In genomic region chr19:6374711-6375410, GRCh38 we compare ENCODE assay signal across 26 cellular contexts. TPM values are rescaled to one million over a fixed set of nuclear protein-coding genes. Genes with fewer than 3 reads are reported as not detected.
DNase-seq lines count a peak whose midpoint lies in the region; ATAC-seq, FAIRE-seq and TF ChIP-seq lines count a peak whose summit lies in the region.
"Had no signal": no experiment of that assay in that cellular context is flagged by ENCODE, and none has a peak within 500 bp of the region (broad histone marks: within the 10 kb centered on the region; RNA-seq: fewer than 3 reads in every experiment).

No MANE protein-coding gene starts in this region.

- H3K14ac ChIP-seq in trophoblast cell (ENCODE audit: low read length): no peak overlapping the region

- H3K79me2 ChIP-seq in HepG2 (ENCODE audit: insufficient read depth, low read length) (no peaks in the 10 kb centered on the region), trophoblast cell (ENCODE audit: control insufficient read depth, insufficient read depth, low read length, poor library complexity) (peaks cover 2% of the 10 kb centered on the region)

- BruUV-seq in HepG2 (replicated peaks; lab: Mats Ljungman, UMichigan): TSS peak; percentile 39

- intact Hi-C loops in HepG2 (cut with micrococcal nuclease; ENCODE audit: unreplicated experiment): no loop called here
- intact Hi-C loops in esophagus squamous epithelium (cut with DNase I): no loop called here

- no peak for FAIRE-seq in HepG2 (lab: Jason Lieb, UNC)
- FAIRE-seq: A204.1 had no signal

- POLR2A ChIA-PET in HepG2 (lab: Yijun Ruan, JAX): interaction anchor here (0.8 kb wide), 1 partner anchor 13 kb away, joined by 3 read pairs; no protein-coding TSS in a partner anchor

- TF ChIP-seq EP300 in HepG2 (IDR thresholded peaks at IDR 0.05; ENCODE audit: low read depth in 2 of 2, low read length in 2 of 2): no peak
- no peak for TF ChIP-seq EP300 in HepG2 (CRISPR knock-in tag; IDR thresholded peaks at IDR 0.05; ENCODE audit: borderline replicate concordance)
- no peak for TF ChIP-seq EP300 in tibial nerve (IDR thresholded peaks at IDR 0.05)

- H2AFZ ChIP-seq in HepG2 (ENCODE audit: low read length) (no peak overlapping the region), trophoblast cell (ENCODE audit: insufficient read depth, low read length, poor library complexity) (no peak overlapping the region)

- ATAC-seq in activated T-helper 17 cell treated with anti-CD3 and anti-CD28 coated beads, Interleukin-2, amount 50 U/mL, for 72 hours (replicated peaks): no peak
- no peak for ATAC-seq in HepG2
- ATAC-seq: activated CD8-positive, alpha-beta memory T cell treated with anti-CD3 and anti-CD28 coated beads, Interleukin-2, amount 10 ng/mL, durations not matched to agents 7 days and 5 days; CD8-positive, alpha-beta T cell; left lobe of liver; stimulated activated naive CD8-positive, alpha-beta T cell treated with anti-CD3 and anti-CD28 coated beads, Interleukin-15, amount 100 ng/mL, for 72 hours had no signal

- CTCF ChIA-PET in HepG2 (lab: Yijun Ruan, JAX; ENCODE audit: low intra/inter-chr PET ratio, low total read pairs): no interaction called here

- no peak overlapping the region for H3K27ac Mint-ChIP-seq in activated T-helper 17 cell treated with anti-CD3 and anti-CD28 coated beads, Interleukin-2, amount 50 U/mL, for 72 hours
- H3K27ac Mint-ChIP-seq: activated CD8-positive, alpha-beta memory T cell treated with anti-CD3 and anti-CD28 coated beads, Interleukin-2, amount 10 ng/mL, durations not matched to agents 7 days and 5 days; activated naive CD4-positive, alpha-beta T cell treated with anti-CD3 and anti-CD28 coated beads, Interleukin-2, amount 50 U/mL, for 24 hours; CD8-positive, alpha-beta T cell; endodermal cell; memory B cell; stimulated activated naive CD8-positive, alpha-beta T cell treated with anti-CD3 and anti-CD28 coated beads, Interleukin-15, amount 100 ng/mL, for 72 hours had no signal

- WGBS in HepG2 (ENCODE audit: low lambda C conversion rate): over 99% methylated on average over 25 of the region's 29 CpGs
- 79 to 83% methylated on average over 11 to 23 of the region's 29 CpGs for WGBS in tibial nerve, 2 donors
- 91% methylated on average over 9 of the region's 29 CpGs; no CpG with 5 or more reads in 1 of the 2 donors for WGBS in esophagus squamous epithelium, 2 donors
- WGBS in trophoblast cell (ENCODE audit: extremely low coverage, insufficient coverage, insufficient read length): no CpG with 5 or more reads among the region's 29 CpGs

- H3K27me3 Mint-ChIP-seq in activated T-helper 17 cell treated with anti-CD3 and anti-CD28 coated beads, Interleukin-2, amount 50 U/mL, for 72 hours: no peaks in the 10 kb centered on the region
- H3K27me3 Mint-ChIP-seq: activated CD4-positive, alpha-beta T cell treated with anti-CD3 and anti-CD28 coated beads, Interleukin-2, amount 10 ng/mL, durations not matched to agents 7 days and 5 days; activated CD8-positive, alpha-beta memory T cell treated with anti-CD3 and anti-CD28 coated beads, Interleukin-2, amount 10 ng/mL, durations not matched to agents 7 days and 5 days; activated naive CD4-positive, alpha-beta T cell treated with anti-CD3 and anti-CD28 coated beads, Interleukin-2, amount 50 U/mL, for 24 hours; memory B cell; stimulated activated naive CD8-positive, alpha-beta T cell treated with anti-CD3 and anti-CD28 coated beads, Interleukin-15, amount 100 ng/mL, for 72 hours had no signal

- H4K91ac ChIP-seq in trophoblast cell (ENCODE audit: low read depth, low read length): no peak overlapping the region

- in situ Hi-C loops in HepG2 (cut with HindIII; ENCODE audit: extremely low pct_ligation_motif_present, low pct_unique_long_range_greater_than_20kb): no loop called here

- no peak for TF ChIP-seq RAD21 in HepG2 (CRISPR knock-in tag; IDR thresholded peaks at IDR 0.05)

- no peak overlapping the region for H2AK5ac ChIP-seq in trophoblast cell (ENCODE audit: low read length)

- H3K4ac ChIP-seq in trophoblast cell (ENCODE audit: low read depth, low read length): no peak overlapping the region

- peaks cover 21% of the 10 kb centered on the region for H3K36me3 Mint-ChIP-seq in activated T-helper 17 cell treated with anti-CD3 and anti-CD28 coated beads, Interleukin-2, amount 50 U/mL, for 72 hours (ENCODE audit: low read depth)

- no peaks in the 10 kb centered on the region for H3K9me3 Mint-ChIP-seq in activated T-helper 17 cell treated with anti-CD3 and anti-CD28 coated beads, Interleukin-2, amount 50 U/mL, for 72 hours
- H3K9me3 Mint-ChIP-seq: activated CD4-positive, alpha-beta T cell treated with anti-CD3 and anti-CD28 coated beads, Interleukin-2, amount 10 ng/mL, durations not matched to agents 7 days and 5 days; activated naive CD4-positive, alpha-beta T cell treated with anti-CD3 and anti-CD28 coated beads, Interleukin-2, amount 50 U/mL, for 24 hours; CD8-positive, alpha-beta T cell; stimulated activated naive CD8-positive, alpha-beta T cell treated with anti-CD3 and anti-CD28 coated beads, Interleukin-15, amount 100 ng/mL, for 72 hours had no signal

- no peak overlapping the region for H3K4me2 ChIP-seq in HepG2 (ENCODE audit: low read depth, low read length)
- H3K4me2 ChIP-seq in trophoblast cell (ENCODE audit: low read length): no peak overlapping the region

- no peak overlapping the region for H3K23ac ChIP-seq in trophoblast cell (ENCODE audit: low read length)

- peaks cover 3% of the 10 kb centered on the region; the same call in 1 of the 2 replicates for H4K20me1 ChIP-seq in HepG2 (ENCODE audit: insufficient read depth, low read length)

- H4K8ac ChIP-seq in trophoblast cell (ENCODE audit: low read depth, low read length): no peak overlapping the region

- H3K4me3 Mint-ChIP-seq in activated T-helper 17 cell treated with anti-CD3 and anti-CD28 coated beads, Interleukin-2, amount 50 U/mL, for 72 hours: peak overlapping the region; percentile 16
- H3K4me3 Mint-ChIP-seq: activated CD8-positive, alpha-beta memory T cell treated with anti-CD3 and anti-CD28 coated beads, Interleukin-2, amount 10 ng/mL, durations not matched to agents 7 days and 5 days; activated naive CD4-positive, alpha-beta T cell treated with anti-CD3 and anti-CD28 coated beads, Interleukin-2, amount 50 U/mL, for 24 hours; CD8-positive, alpha-beta T cell; memory B cell had no signal

- TF ChIP-seq POLR2A in HepG2 (IDR thresholded peaks at IDR 0.05; ENCODE audit: insufficient read depth in 1 of 2, low read depth in 2 of 2, low read length in 2 of 2) (no peak), tibial nerve (IDR thresholded peaks at IDR 0.05) (no peak), esophagus squamous epithelium (IDR thresholded peaks at IDR 0.05) (no peak)

- H3K9me3 ChIP-seq in HepG2 (ENCODE audit: low read length) (no peaks in the 10 kb centered on the region), tibial nerve (peaks cover 0 to 3% (median 0%) of the 10 kb centered on the region in 4 donors), esophagus squamous epithelium (no peaks in the 10 kb centered on the region), trophoblast cell (ENCODE audit: insufficient read depth, low read depth, low read length) (peaks cover 1% of the 10 kb centered on the region)

- H3K27ac ChIP-seq in HepG2 (ENCODE audit: extremely low read length, insufficient read depth, low read length): no peak overlapping the region
- peak overlapping the region in 3 of 4 donors; percentile 84 to 99 (median 98) for H3K27ac ChIP-seq in tibial nerve
- no peak overlapping the region for H3K27ac ChIP-seq in esophagus squamous epithelium
- H3K27ac ChIP-seq in trophoblast cell (ENCODE audit: low read depth, low read length): no peak overlapping the region
- H3K27ac ChIP-seq: HL-60 had no signal

- no peak overlapping the region for H3K18ac ChIP-seq in trophoblast cell (ENCODE audit: low read length)

- H3K4me1 Mint-ChIP-seq in activated T-helper 17 cell treated with anti-CD3 and anti-CD28 coated beads, Interleukin-2, amount 50 U/mL, for 72 hours: peaks cover 6% of the 10 kb centered on the region

- H3K9ac ChIP-seq in HepG2 (ENCODE audit: insufficient read depth, low read depth, low read length): no peak overlapping the region
- no peak overlapping the region for H3K9ac ChIP-seq in trophoblast cell (ENCODE audit: low read length)

- H2BK12ac ChIP-seq in trophoblast cell (ENCODE audit: low read length): no peak overlapping the region

- H3K79me1 ChIP-seq in trophoblast cell (ENCODE audit: low read length): peaks cover 10% of the 10 kb centered on the region

- H3K4me1 ChIP-seq in HepG2 (ENCODE audit: insufficient read depth, low read length): peaks cover 14% of the 10 kb centered on the region
- H3K4me1 ChIP-seq in tibial nerve: peaks cover 0 to 53% (median 15%) of the 10 kb centered on the region in 4 donors
- peaks cover 8 to 45% (median 13%) of the 10 kb centered on the region in 3 donors for H3K4me1 ChIP-seq in esophagus squamous epithelium
- peaks cover 9 to 22% of the 10 kb centered on the region in 2 experiments for H3K4me1 ChIP-seq in trophoblast cell (ENCODE audit: control insufficient read depth in 1 of 2, insufficient read depth in 2 of 2, low read length in 2 of 2)

- no peak overlapping the region for H4K12ac ChIP-seq in trophoblast cell (ENCODE audit: low read depth, low read length)

- H3K4me3 ChIP-seq in HepG2 (replicated peaks in 1 of 3; ENCODE audit: insufficient read depth in 1 of 3, low read depth in 2 of 3, low read length in 3 of 3): no peak overlapping the region
- no peak overlapping the region for H3K4me3 ChIP-seq in tibial nerve
- no peak overlapping the region for H3K4me3 ChIP-seq in esophagus squamous epithelium
- H3K4me3 ChIP-seq in trophoblast cell (ENCODE audit: low read depth, low read length): no peak overlapping the region
- H3K4me3 ChIP-seq: cardiac muscle cell had no signal

- H3K27me3 ChIP-seq in HepG2 (ENCODE audit: control insufficient read depth in 1 of 2, insufficient read depth in 2 of 2, low read length in 2 of 2) (no peaks in the 10 kb centered on the region), tibial nerve (no peaks in the 10 kb centered on the region), esophagus squamous epithelium (no peaks in the 10 kb centered on the region), trophoblast cell (ENCODE audit: insufficient read depth, low read length) (no peaks in the 10 kb centered on the region)
- H3K27me3 ChIP-seq: cardiac muscle cell had no signal

- no peak overlapping the region for H2BK120ac ChIP-seq in trophoblast cell (ENCODE audit: insufficient read depth, low read length, poor library complexity)

- H2BK5ac ChIP-seq in trophoblast cell (ENCODE audit: low read depth, low read length, poor library complexity): no peak overlapping the region

- TF ChIP-seq CTCF in HepG2 (CRISPR knock-in tag; IDR thresholded peaks at IDR 0.05) (no peak), tibial nerve (IDR thresholded peaks at IDR 0.05) (no peak), esophagus squamous epithelium (IDR thresholded peaks at IDR 0.05) (no peak)

- peaks cover 5 to 10% of the 10 kb centered on the region in 2 experiments; a peak in 3 of 5 replicates for H3K36me3 ChIP-seq in HepG2 (replicated peaks in 1 of 2; ENCODE audit: control insufficient read depth in 1 of 2, insufficient read depth in 2 of 2, low read length in 2 of 2)
- peaks cover 0 to 40% (median 0%) of the 10 kb centered on the region in 3 donors for H3K36me3 ChIP-seq in tibial nerve
- H3K36me3 ChIP-seq in esophagus squamous epithelium: peaks cover 2 to 37% (median 5%) of the 10 kb centered on the region in 3 donors
- H3K36me3 ChIP-seq in trophoblast cell (ENCODE audit: control insufficient read depth in 1 of 2, insufficient read depth in 2 of 2, low read length in 2 of 2): peaks cover 26 to 32% of the 10 kb centered on the region in 2 experiments

- peak; percentile 57 for DNase-seq in activated effector memory CD4-positive, alpha-beta T cell treated with anti-CD3 and anti-CD28 coated beads, Interleukin-2, amount 50 U/mL, for 16 hours
- DNase-seq in activated effector memory CD4-positive, alpha-beta T cell treated with Interleukin-2 at 50 U/mL for 16 hours: no peak
- DNase-seq in HepG2 (ENCODE audit: low spot score) (no peak), tibial nerve (ENCODE audit: low spot score in 2 of 2) (no peak), esophagus squamous epithelium (lab: John Stamatoyannopoulos, UW) (no peak), DMS79 (lab: John Stamatoyannopoulos, UW) (no peak), trophoblast cell (no peak)
- DNase-seq: activated CD4-positive, alpha-beta T cell treated with anti-CD3 and anti-CD28 coated beads, Interleukin-2, amount 10 ng/mL, durations not matched to agents 7 days and 5 days; activated CD8-positive, alpha-beta memory T cell treated with anti-CD3 and anti-CD28 coated beads, Interleukin-2, amount 10 ng/mL, durations not matched to agents 7 days and 5 days; CD8-positive, alpha-beta T cell; endodermal cell; H9; NCI-H446 treated with DMSO at 0.1 percent for 48 hours; NCI-H82; RPMI8226; stimulated activated naive CD8-positive, alpha-beta T cell treated with anti-CD3 and anti-CD28 coated beads, Interleukin-15, amount 100 ng/mL, for 72 hours had no signal

RNA-seq across cellular contexts. Expression of gene PSPN, which starts 0.9 kb away (rescaled TPM):
- 1 to 10 TPM; 1.9 to 2.8 TPM for total RNA-seq in activated T-helper 17 cell treated with anti-CD3 and anti-CD28 coated beads, Interleukin-2, amount 50 U/mL, for 72 hours
- total RNA-seq in HepG2 (2016; rRNA removed; fragmentation: Illumina TruSeq; extraction: Trizol) (0.95 and 1.1 TPM in 2 replicates), tibial nerve (1 to 10 TPM in 3 of 4 donors, under 1 TPM in 1; under 0.01 to 4.3 (median 2.5) TPM), esophagus squamous epithelium (1 to 10 TPM in 2 of 4 donors, under 1 TPM in 2; 0.76 to 1.3 (median 1.0) TPM)
- total RNA-seq in HepG2 (2016; cell fraction: cytosol; rRNA removed; fragmentation: Illumina TruSeq; extraction: Trizol; ENCODE audit: low read depth): 0.18 and 0.20 TPM in 2 replicates
- total RNA-seq in HepG2 (2016; cell fraction: insoluble cytoplasmic fraction; rRNA removed; fragmentation: Illumina TruSeq; extraction: Trizol): 1.1 TPM in 2 replicates
- total RNA-seq in HepG2 (2016; cell fraction: membrane; rRNA removed; fragmentation: Illumina TruSeq; extraction: Trizol): 0.48 and 0.65 TPM in 2 replicates
- total RNA-seq in HepG2 (2016; cell fraction: nucleus; rRNA removed; fragmentation: Illumina TruSeq; extraction: Trizol): 0.72 and 0.84 TPM in 2 replicates
- 0.69 and 0.98 TPM in 2 replicates for polyA plus RNA-seq in HepG2 (2011; rRNA removed)
- polyA plus RNA-seq in HepG2 (2011; cell fraction: cytosol; rRNA removed): 0.68 and 0.69 TPM in 2 replicates
- 2.0 and 2.1 TPM in 2 replicates for polyA plus RNA-seq in HepG2 (2011; cell fraction: nucleus; rRNA removed)
- polyA plus RNA-seq in HepG2 (2012): 0.44 and 0.88 TPM in 2 replicates
- 0.12 TPM in 2 replicates for polyA plus RNA-seq in HepG2 (2016; cell fraction: cytosol; fragmentation: Illumina TruSeq; extraction: Trizol; ENCODE audit: low read depth)
- polyA plus RNA-seq in HepG2 (2016; cell fraction: insoluble cytoplasmic fraction; fragmentation: Illumina TruSeq; extraction: Trizol; ENCODE audit: low read depth): 1.1 and 1.8 TPM in 2 replicates
- 0.45 TPM in 2 replicates for polyA plus RNA-seq in HepG2 (2016; cell fraction: membrane; fragmentation: Illumina TruSeq; extraction: Trizol; ENCODE audit: low read depth)
- polyA plus RNA-seq in HepG2 (2016; cell fraction: nucleus; fragmentation: Illumina TruSeq; extraction: Trizol; ENCODE audit: insufficient read depth, low read depth): 2.0 TPM in 2 replicates
- 2.0 and 2.9 TPM in 2 replicates for polyA minus RNA-seq in HepG2 (2011; rRNA and poly(A)+ RNA removed; ENCODE audit: low replicate concordance)
- polyA minus RNA-seq in HepG2 (2011; cell fraction: cytosol; rRNA and poly(A)+ RNA removed): 1.3 and 1.8 TPM in 2 replicates
- polyA minus RNA-seq in HepG2 (2011; cell fraction: nucleus; rRNA and poly(A)+ RNA removed): 1.2 and 1.3 TPM in 2 replicates
- polyA plus RNA-seq in trophoblast cell (2013): 0.82 and 0.99 TPM in 2 replicates

RNA-seq across cellular contexts. Expression of gene ALKBH7, which starts 2.3 kb away (rescaled TPM):
- total RNA-seq in activated T-helper 17 cell treated with anti-CD3 and anti-CD28 coated beads, Interleukin-2, amount 50 U/mL, for 72 hours: 10 to 100 TPM; 41.1 to 69.7 TPM
- total RNA-seq in HepG2 (2016; rRNA removed; fragmentation: Illumina TruSeq; extraction: Trizol) (45.9 and 48.3 TPM in 2 replicates), tibial nerve (10 to 100 TPM; 54.0 to 77.6 (median 70.4) TPM), esophagus squamous epithelium (10 to 100 TPM; 34.0 to 85.3 (median 50.4) TPM)
- 30.9 and 31.3 TPM in 2 replicates for total RNA-seq in HepG2 (2016; cell fraction: cytosol; rRNA removed; fragmentation: Illumina TruSeq; extraction: Trizol; ENCODE audit: low read depth)
- 51.6 and 55.7 TPM in 2 replicates for total RNA-seq in HepG2 (2016; cell fraction: insoluble cytoplasmic fraction; rRNA removed; fragmentation: Illumina TruSeq; extraction: Trizol)
- total RNA-seq in HepG2 (2016; cell fraction: membrane; rRNA removed; fragmentation: Illumina TruSeq; extraction: Trizol): 41.9 and 45.4 TPM in 2 replicates
- total RNA-seq in HepG2 (2016; cell fraction: nucleus; rRNA removed; fragmentation: Illumina TruSeq; extraction: Trizol): 18.3 and 18.4 TPM in 2 replicates
- polyA plus RNA-seq in HepG2 (2011; rRNA removed): 29.6 and 36.8 TPM in 2 replicates
- polyA plus RNA-seq in HepG2 (2011; cell fraction: cytosol; rRNA removed): 29.3 and 56.9 TPM in 2 replicates
- polyA plus RNA-seq in HepG2 (2011; cell fraction: nucleus; rRNA removed): 20.4 and 21.6 TPM in 2 replicates
- 21.7 and 27.2 TPM in 2 replicates for polyA plus RNA-seq in HepG2 (2012)
- 24.1 and 27.0 TPM in 2 replicates for polyA plus RNA-seq in HepG2 (2016; cell fraction: cytosol; fragmentation: Illumina TruSeq; extraction: Trizol; ENCODE audit: low read depth)
- polyA plus RNA-seq in HepG2 (2016; cell fraction: insoluble cytoplasmic fraction; fragmentation: Illumina TruSeq; extraction: Trizol; ENCODE audit: low read depth): 36.2 and 37.8 TPM in 2 replicates
- polyA plus RNA-seq in HepG2 (2016; cell fraction: membrane; fragmentation: Illumina TruSeq; extraction: Trizol; ENCODE audit: low read depth): 30.0 and 31.3 TPM in 2 replicates
- polyA plus RNA-seq in HepG2 (2016; cell fraction: nucleus; fragmentation: Illumina TruSeq; extraction: Trizol; ENCODE audit: insufficient read depth, low read depth): 23.5 and 29.2 TPM in 2 replicates
- 6.0 and 18.9 TPM in 2 replicates for polyA minus RNA-seq in HepG2 (2011; rRNA and poly(A)+ RNA removed; ENCODE audit: low replicate concordance)
- 11.2 and 13.7 TPM in 2 replicates for polyA minus RNA-seq in HepG2 (2011; cell fraction: cytosol; rRNA and poly(A)+ RNA removed)
- polyA minus RNA-seq in HepG2 (2011; cell fraction: nucleus; rRNA and poly(A)+ RNA removed): 3.2 and 4.4 TPM in 2 replicates
- 42.3 and 44.2 TPM in 2 replicates for polyA plus RNA-seq in trophoblast cell (2013)

RNA-seq across cellular contexts. Expression of gene CLPP, which starts 13.5 kb away (rescaled TPM):
- total RNA-seq in activated T-helper 17 cell treated with anti-CD3 and anti-CD28 coated beads, Interleukin-2, amount 50 U/mL, for 72 hours: 100 to 1,000 TPM; 153 to 217 TPM
- total RNA-seq in HepG2 (2016; rRNA removed; fragmentation: Illumina TruSeq; extraction: Trizol) (45.3 and 46.6 TPM in 2 replicates), tibial nerve (10 to 100 TPM; 46.1 to 87.2 (median 67.8) TPM), esophagus squamous epithelium (10 to 100 TPM; 70.7 to 75.9 (median 72.3) TPM)
- total RNA-seq in HepG2 (2016; cell fraction: cytosol; rRNA removed; fragmentation: Illumina TruSeq; extraction: Trizol; ENCODE audit: low read depth): 152 and 166 TPM in 2 replicates
- 32.9 and 56.9 TPM in 2 replicates for total RNA-seq in HepG2 (2016; cell fraction: insoluble cytoplasmic fraction; rRNA removed; fragmentation: Illumina TruSeq; extraction: Trizol)
- 107 and 109 TPM in 2 replicates for total RNA-seq in HepG2 (2016; cell fraction: membrane; rRNA removed; fragmentation: Illumina TruSeq; extraction: Trizol)
- 20.2 and 28.2 TPM in 2 replicates for total RNA-seq in HepG2 (2016; cell fraction: nucleus; rRNA removed; fragmentation: Illumina TruSeq; extraction: Trizol)
- 68.4 and 72.3 TPM in 2 replicates for polyA plus RNA-seq in HepG2 (2011; rRNA removed)
- polyA plus RNA-seq in HepG2 (2011; cell fraction: cytosol; rRNA removed): 91.9 and 175 TPM in 2 replicates
- 80.6 and 81.0 TPM in 2 replicates for polyA plus RNA-seq in HepG2 (2011; cell fraction: nucleus; rRNA removed)
- 42.1 and 53.9 TPM in 2 replicates for polyA plus RNA-seq in HepG2 (2012)
- polyA plus RNA-seq in HepG2 (2016; cell fraction: cytosol; fragmentation: Illumina TruSeq; extraction: Trizol; ENCODE audit: low read depth): 192 and 215 TPM in 2 replicates
- 50.0 and 71.7 TPM in 2 replicates for polyA plus RNA-seq in HepG2 (2016; cell fraction: insoluble cytoplasmic fraction; fragmentation: Illumina TruSeq; extraction: Trizol; ENCODE audit: low read depth)
- 128 TPM in 2 replicates for polyA plus RNA-seq in HepG2 (2016; cell fraction: membrane; fragmentation: Illumina TruSeq; extraction: Trizol; ENCODE audit: low read depth)
- 47.5 and 49.3 TPM in 2 replicates for polyA plus RNA-seq in HepG2 (2016; cell fraction: nucleus; fragmentation: Illumina TruSeq; extraction: Trizol; ENCODE audit: insufficient read depth, low read depth)
- 74.2 and 90.7 TPM in 2 replicates for polyA minus RNA-seq in HepG2 (2011; rRNA and poly(A)+ RNA removed; ENCODE audit: low replicate concordance)
- 19.5 and 26.8 TPM in 2 replicates for polyA minus RNA-seq in HepG2 (2011; cell fraction: cytosol; rRNA and poly(A)+ RNA removed)
- polyA minus RNA-seq in HepG2 (2011; cell fraction: nucleus; rRNA and poly(A)+ RNA removed): 6.1 and 7.1 TPM in 2 replicates
- polyA plus RNA-seq in trophoblast cell (2013): 183 and 186 TPM in 2 replicates

RNA-seq across cellular contexts. Expression of gene GTF2F1, which starts 18.1 kb away (rescaled TPM):
- total RNA-seq in activated T-helper 17 cell treated with anti-CD3 and anti-CD28 coated beads, Interleukin-2, amount 50 U/mL, for 72 hours: 10 to 100 TPM; 53.8 to 56.1 TPM
- 30.7 and 34.1 TPM in 2 replicates for total RNA-seq in HepG2 (2016; rRNA removed; fragmentation: Illumina TruSeq; extraction: Trizol)
- total RNA-seq in HepG2 (2016; cell fraction: cytosol; rRNA removed; fragmentation: Illumina TruSeq; extraction: Trizol; ENCODE audit: low read depth): 6.6 and 7.5 TPM in 2 replicates
- 29.0 and 34.4 TPM in 2 replicates for total RNA-seq in HepG2 (2016; cell fraction: insoluble cytoplasmic fraction; rRNA removed; fragmentation: Illumina TruSeq; extraction: Trizol)
- 16.5 and 20.0 TPM in 2 replicates for total RNA-seq in HepG2 (2016; cell fraction: membrane; rRNA removed; fragmentation: Illumina TruSeq; extraction: Trizol)
- 14.6 and 16.4 TPM in 2 replicates for total RNA-seq in HepG2 (2016; cell fraction: nucleus; rRNA removed; fragmentation: Illumina TruSeq; extraction: Trizol)
- polyA plus RNA-seq in HepG2 (2011; rRNA removed): 26.0 and 27.8 TPM in 2 replicates
- 32.7 and 42.5 TPM in 2 replicates for polyA plus RNA-seq in HepG2 (2011; cell fraction: cytosol; rRNA removed)
- polyA plus RNA-seq in HepG2 (2011; cell fraction: nucleus; rRNA removed): 26.0 and 28.8 TPM in 2 replicates
- 27.7 and 33.9 TPM in 2 replicates for polyA plus RNA-seq in HepG2 (2012)
- polyA plus RNA-seq in HepG2 (2016; cell fraction: cytosol; fragmentation: Illumina TruSeq; extraction: Trizol; ENCODE audit: low read depth): 10.1 and 10.5 TPM in 2 replicates
- 48.2 and 57.9 TPM in 2 replicates for polyA plus RNA-seq in HepG2 (2016; cell fraction: insoluble cytoplasmic fraction; fragmentation: Illumina TruSeq; extraction: Trizol; ENCODE audit: low read depth)
- polyA plus RNA-seq in HepG2 (2016; cell fraction: membrane; fragmentation: Illumina TruSeq; extraction: Trizol; ENCODE audit: low read depth): 16.8 and 18.4 TPM in 2 replicates
- 54.2 and 60.4 TPM in 2 replicates for polyA plus RNA-seq in HepG2 (2016; cell fraction: nucleus; fragmentation: Illumina TruSeq; extraction: Trizol; ENCODE audit: insufficient read depth, low read depth)
- polyA minus RNA-seq in HepG2 (2011; rRNA and poly(A)+ RNA removed; ENCODE audit: low replicate concordance): 28.2 and 31.6 TPM in 2 replicates
- 20.6 and 23.2 TPM in 2 replicates for polyA minus RNA-seq in HepG2 (2011; cell fraction: cytosol; rRNA and poly(A)+ RNA removed)
- polyA minus RNA-seq in HepG2 (2011; cell fraction: nucleus; rRNA and poly(A)+ RNA removed): 11.4 and 11.5 TPM in 2 replicates
- 10 to 100 TPM; 29.5 to 50.9 (median 45.1) TPM for total RNA-seq in tibial nerve
- 10 to 100 TPM; 28.0 to 51.3 (median 43.5) TPM for total RNA-seq in esophagus squamous epithelium
- 66.7 and 70.2 TPM in 2 replicates for polyA plus RNA-seq in trophoblast cell (2013)

RNA-seq across cellular contexts. Expression of gene ACER1, which starts 41.4 kb away (rescaled TPM):
- not detected for total RNA-seq in activated T-helper 17 cell treated with anti-CD3 and anti-CD28 coated beads, Interleukin-2, amount 50 U/mL, for 72 hours
- total RNA-seq in HepG2 (2016; rRNA removed; fragmentation: Illumina TruSeq; extraction: Trizol) (not detected in 2 replicates), tibial nerve (not detected), esophagus squamous epithelium (1 to 10 TPM in 3 of 4 donors, under 1 TPM in 1; 0.53 to 8.1 (median 1.4) TPM)
- not detected in 2 replicates for total RNA-seq in HepG2 (2016; cell fraction: cytosol; rRNA removed; fragmentation: Illumina TruSeq; extraction: Trizol; ENCODE audit: low read depth)
- not detected in 2 replicates for total RNA-seq in HepG2 (2016; cell fraction: insoluble cytoplasmic fraction; rRNA removed; fragmentation: Illumina TruSeq; extraction: Trizol)
- total RNA-seq in HepG2 (2016; cell fraction: membrane; rRNA removed; fragmentation: Illumina TruSeq; extraction: Trizol): not detected in 2 replicates
- not detected in 2 replicates for total RNA-seq in HepG2 (2016; cell fraction: nucleus; rRNA removed; fragmentation: Illumina TruSeq; extraction: Trizol)
- polyA plus RNA-seq in HepG2 (2011; rRNA removed): not detected in 2 replicates
- polyA plus RNA-seq in HepG2 (2011; cell fraction: cytosol; rRNA removed): not detected in 2 replicates
- not detected in 2 replicates for polyA plus RNA-seq in HepG2 (2011; cell fraction: nucleus; rRNA removed)
- polyA plus RNA-seq in HepG2 (2012): not detected in 2 replicates
- polyA plus RNA-seq in HepG2 (2016; cell fraction: cytosol; fragmentation: Illumina TruSeq; extraction: Trizol; ENCODE audit: low read depth): not detected in 2 replicates
- polyA plus RNA-seq in HepG2 (2016; cell fraction: insoluble cytoplasmic fraction; fragmentation: Illumina TruSeq; extraction: Trizol; ENCODE audit: low read depth): not detected in 2 replicates
- not detected in 2 replicates for polyA plus RNA-seq in HepG2 (2016; cell fraction: membrane; fragmentation: Illumina TruSeq; extraction: Trizol; ENCODE audit: low read depth)
- polyA plus RNA-seq in HepG2 (2016; cell fraction: nucleus; fragmentation: Illumina TruSeq; extraction: Trizol; ENCODE audit: insufficient read depth, low read depth): not detected in 2 replicates
- not detected in 2 replicates for polyA minus RNA-seq in HepG2 (2011; rRNA and poly(A)+ RNA removed; ENCODE audit: low replicate concordance)
- not detected in 2 replicates for polyA minus RNA-seq in HepG2 (2011; cell fraction: cytosol; rRNA and poly(A)+ RNA removed)
- not detected in 2 replicates for polyA minus RNA-seq in HepG2 (2011; cell fraction: nucleus; rRNA and poly(A)+ RNA removed)
- 0.18 and 0.21 TPM in 2 replicates for polyA plus RNA-seq in trophoblast cell (2013)
- total RNA-seq: cardiac muscle cell, endodermal cell, fibroblast of lung, H9, LHCN-M2, omental fat pad had no signal
- polyA plus RNA-seq: cardiac muscle cell, fibroblast of lung had no signal

Comparison
In these comparisons a context has a peak if more than half of its experiments do, and no peak if none do; other contexts are left out.
1. H3K27ac ChIP-seq: peak in tibial nerve (3 of 4); none in HepG2 (single experiment), esophagus squamous epithelium (0 of 4) and trophoblast cell (single experiment).